In genomic region chr6:16311763-16312162, GRCh38 we compare ENCODE assay signal across 14 cellular contexts.
DNase-seq lines count a peak whose midpoint lies in the region; ATAC-seq and TF ChIP-seq lines count a peak whose summit lies in the region.
"Had no signal": no experiment of that assay in that cellular context is flagged by ENCODE, and none has a peak within 500 bp of the region (broad histone marks: within the 10 kb centered on the region; RNA-seq: fewer than 3 reads in every experiment).

No MANE protein-coding gene starts in this region.

- H3K4me1 ChIP-seq in SK-N-SH (ENCODE audit: control insufficient read depth in 1 of 2, insufficient read depth in 2 of 2, low read depth in 1 of 2, low read length in 1 of 2) = no peaks in the 10 kb centered on the region

- H3F3A ChIP-seq in SK-N-SH (replicated peaks; ENCODE audit: insufficient read depth) = no peaks in the 10 kb centered on the region

- POLR2A ChIA-PET in SK-N-SH (lab: Yijun Ruan, JAX) = no interaction called here

- H3K27me3 ChIP-seq in SK-N-SH (ENCODE audit: insufficient read depth) = no peaks in the 10 kb centered on the region

- peaks cover 10% of the 10 kb centered on the region; the same call in 1 of the 2 replicates for H4K20me1 ChIP-seq in SK-N-SH (ENCODE audit: insufficient read depth)

- peaks cover 0 to 4% of the 10 kb centered on the region in 2 experiments for H3K36me3 ChIP-seq in SK-N-SH (replicated peaks in 1 of 2; ENCODE audit: control insufficient read depth in 1 of 2, insufficient read depth in 2 of 2, low read length in 1 of 2)

- CTCF ChIA-PET in SK-N-SH (lab: Yijun Ruan, JAX) = interaction anchor here (1.4 kb wide), 1 partner anchor 98 kb away, joined by 4 read pairs; no protein-coding TSS in a partner anchor

- no peak for TF ChIP-seq EP300 in SK-N-SH (IDR thresholded peaks at IDR 0.05; ENCODE audit: borderline replicate concordance in 1 of 2, low read depth in 1 of 2, low read length in 1 of 2)

- 90% methylated on average over 5 of the region's 6 CpGs for WGBS in SK-N-SH (ENCODE audit: low lambda C conversion rate)

- TF ChIP-seq RAD21 in SK-N-SH (IDR thresholded peaks at IDR 0.05; ENCODE audit: low read length) = no peak

- intact Hi-C loops in left ventricle myocardium superior (cut with micrococcal nuclease) (no loop called here), left cardiac atrium (cut with DNase I) (no loop called here)

- no peak overlapping the region for H3K4me3 ChIP-seq in SK-N-SH (ENCODE audit: low read depth in 2 of 2, low read length in 1 of 2)
- H3K4me3 ChIP-seq: GM23248 had no signal

- no peak overlapping the region for H3K4me2 ChIP-seq in SK-N-SH

- DNase-seq in DMS 273 (lab: John Stamatoyannopoulos, UW; ENCODE audit: unreplicated experiment) = peak; percentile 27
- no peak for DNase-seq in DMS 273 treated with DMSO at 0.1 percent for 48 hours (lab: John Stamatoyannopoulos, UW)
- DNase-seq in left ventricle myocardium superior = no peak
- DNase-seq in left cardiac atrium = no peak
- peak; percentile 33 for DNase-seq in mesenteric fat pad (ENCODE audit: low spot score)
- DNase-seq in SK-N-SH = no peak
- no peak for DNase-seq in SK-N-DZ (ENCODE audit: low spot score)
- DNase-seq: CD8-positive, alpha-beta T cell; COR-L47; DMS53; GM23248 had no signal

- H3K9me3 ChIP-seq in SK-N-SH = no peaks in the 10 kb centered on the region

- H3K9me2 ChIP-seq in SK-N-SH = no peaks in the 10 kb centered on the region

- peaks cover 3% of the 10 kb centered on the region; the same call in 1 of the 2 replicates for H3K79me2 ChIP-seq in SK-N-SH (ENCODE audit: insufficient read depth)

- no peak for TF ChIP-seq CTCF in SK-N-SH (IDR thresholded peaks at IDR 0.05)

- ATAC-seq in left ventricle myocardium superior = peak; percentile 15
- ATAC-seq in left cardiac atrium = no peak
- ATAC-seq: CD8-positive, alpha-beta T cell; HCT116; HepG2 had no signal

- no peak overlapping the region for H3K9ac ChIP-seq in SK-N-SH
- H3K9ac ChIP-seq: GM23248 had no signal

- H2AFZ ChIP-seq in SK-N-SH (ENCODE audit: low read depth) = no peak overlapping the region
- H2AFZ ChIP-seq: GM23248 had no signal

- no peak overlapping the region for H3K27ac ChIP-seq in SK-N-SH (ENCODE audit: low read depth in 2 of 2, low read length in 1 of 2)
- H3K27ac ChIP-seq: 22Rv1, GM23248 had no signal

TF ChIP-seq in SK-N-SH, 30 proteins besides CTCF, POLR2A, EP300 and RAD21:
- no peak for TF ChIP-seq NFIC (IDR thresholded peaks at IDR 0.05; ENCODE audit: borderline replicate concordance)
- TF ChIP-seq GABPA (IDR thresholded peaks at IDR 0.05; ENCODE audit: low read depth) = no peak
- TF ChIP-seq MXI1 (IDR thresholded peaks at IDR 0.05; ENCODE audit: low read depth, low read length) = no peak
- no peak for TF ChIP-seq MEF2A (IDR thresholded peaks at IDR 0.05; ENCODE audit: borderline replicate concordance, low read depth)
- TF ChIP-seq, protein P1, sequence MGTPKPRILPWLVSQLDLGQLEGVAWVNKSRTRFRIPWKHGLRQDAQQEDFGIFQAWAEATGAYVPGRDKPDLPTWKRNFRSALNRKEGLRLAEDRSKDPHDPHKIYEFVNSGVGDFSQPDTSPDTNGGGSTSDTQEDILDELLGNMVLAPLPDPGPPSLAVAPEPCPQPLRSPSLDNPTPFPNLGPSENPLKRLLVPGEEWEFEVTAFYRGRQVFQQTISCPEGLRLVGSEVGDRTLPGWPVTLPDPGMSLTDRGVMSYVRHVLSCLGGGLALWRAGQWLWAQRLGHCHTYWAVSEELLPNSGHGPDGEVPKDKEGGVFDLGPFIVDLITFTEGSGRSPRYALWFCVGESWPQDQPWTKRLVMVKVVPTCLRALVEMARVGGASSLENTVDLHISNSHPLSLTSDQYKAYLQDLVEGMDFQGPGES (IDR thresholded peaks at IDR 0.05; ENCODE audit: low read depth, low read length) = no peak
- TF ChIP-seq CHD2 (IDR thresholded peaks at IDR 0.05; ENCODE audit: low read length, partially characterized antibody) = no peak
- TF ChIP-seq MAX (IDR thresholded peaks at IDR 0.05; ENCODE audit: low read depth) = no peak
- no peak for TF ChIP-seq JUND (IDR thresholded peaks at IDR 0.05)
- TF ChIP-seq PBX3 (IDR thresholded peaks at IDR 0.05) = no peak
- TF ChIP-seq NRF1 (IDR thresholded peaks at IDR 0.05; ENCODE audit: low read depth, low read length) = no peak

Comparison
In these comparisons a context has a peak if more than half of its experiments do, and no peak if none do; other contexts are left out.
1. DNase-seq: peak in DMS 273 (single experiment) and mesenteric fat pad (single experiment); none in DMS 273 treated with DMSO at 0.1 percent for 48 hours (single experiment), left ventricle myocardium superior (single experiment), left cardiac atrium (single experiment), SK-N-SH (single experiment) and SK-N-DZ (single experiment).